ENCODE assay signal across 13 cellular contexts in genomic region chr14:91227183-91227628, GRCh38. TPM values are rescaled to one million over a fixed set of nuclear protein-coding genes. Genes with fewer than 3 reads are reported as not detected.
A peak's percentile ranks its signal among the peaks of the same experiment; 100 is the strongest.
DNase-seq lines count a peak whose midpoint lies in the region; ATAC-seq, FAIRE-seq and TF ChIP-seq lines count a peak whose summit lies in the region.
"Had no signal": no experiment of that assay in that cellular context is flagged by ENCODE, and none has a peak within 500 bp of the region (broad histone marks: within the 10 kb centered on the region; RNA-seq: fewer than 3 reads in every experiment).

No MANE protein-coding gene starts in this region.

- H3K27ac Mint-ChIP-seq in T-helper 2 cell treated with Interferon-gamma antibody and Interleukin-4, amounts not matched to agents 5 μg/mL and 100 μg/mL, for 36 hours: peak overlapping the region; percentile 99
- no peak overlapping the region for H3K27ac Mint-ChIP-seq in type B pancreatic cell

- CTCF ChIA-PET in GM12878 (lab: Yijun Ruan, JAX): interaction anchor here (0.6 to 4.7 kb wide), 10 partner anchors 15 to 217 kb away, joined by 3 to 59 read pairs (median 4); partner anchors contain the start of genes DGLUCY and GPR68

- H3K9me3 Mint-ChIP-seq in T-helper 2 cell treated with Interferon-gamma antibody and Interleukin-4, amounts not matched to agents 5 μg/mL and 100 μg/mL, for 36 hours: peaks cover 6% of the 10 kb centered on the region
- no peaks in the 10 kb centered on the region for H3K9me3 Mint-ChIP-seq in type B pancreatic cell

- peaks cover 70% of the 10 kb centered on the region for H3K36me3 Mint-ChIP-seq in T-helper 2 cell treated with Interferon-gamma antibody and Interleukin-4, amounts not matched to agents 5 μg/mL and 100 μg/mL, for 36 hours (ENCODE audit: low read depth)
- peaks cover 17% of the 10 kb centered on the region for H3K36me3 Mint-ChIP-seq in type B pancreatic cell

- FAIRE-seq in GM12878 (lab: Jason Lieb, UNC): no peak

- intact Hi-C loops in GM12878 (cut with micrococcal nuclease; ENCODE audit: unreplicated experiment): no loop called here
- intact Hi-C loops in esophagus muscularis mucosa (cut with DNase I): no loop called here

- no peaks in the 10 kb centered on the region; the same call in 1 of the 2 replicates for H3K79me2 ChIP-seq in GM12878 (ENCODE audit: control insufficient read depth, insufficient read depth, low read length)
- H3K79me2 ChIP-seq: parathyroid adenoma had no signal

- in situ Hi-C loops in GM12878 (cut with MboI): no loop called here

- POLR2A ChIA-PET in GM12878 (lab: Charles Lee): interaction anchor here (0.7 to 4.6 kb wide), 4 partner anchors 12 to 168 kb away, joined by 3 to 108 read pairs (median 22); partner anchors contain the start of gene GPR68

- peaks cover 89% of the 10 kb centered on the region for H3K4me1 Mint-ChIP-seq in T-helper 2 cell treated with Interferon-gamma antibody and Interleukin-4, amounts not matched to agents 5 μg/mL and 100 μg/mL, for 36 hours (ENCODE audit: low read depth)
- no peaks in the 10 kb centered on the region for H3K4me1 Mint-ChIP-seq in type B pancreatic cell (ENCODE audit: unreplicated experiment)

- peak; percentile 24 for DNase-seq in activated naive CD4-positive, alpha-beta T cell treated with Interleukin-2 at 50 U/mL for 16 hours
- no peak for DNase-seq in activated naive CD4-positive, alpha-beta T cell (lab: John Stamatoyannopoulos, UW)
- peak; percentile 75 for DNase-seq in T-helper 2 cell treated with Interferon-gamma antibody and Interleukin-4, amounts not matched to agents 5 μg/mL and 100 μg/mL, for 36 hours (ENCODE audit: low spot score)
- DNase-seq in GM12878 (ENCODE audit: low read depth, low spot score) (no peak), type B pancreatic cell (ENCODE audit: extremely low spot score, unreplicated experiment) (no peak), esophagus muscularis mucosa (ENCODE audit: extremely low spot score) (no peak)
- DNase-seq in stimulated activated naive CD8-positive, alpha-beta T cell treated with anti-CD3 and anti-CD28 coated beads, Interleukin-15, Interleukin-2, amounts not matched to agents 100 U/mL and 50 U/mL, for 24 hours: peak; percentile 46
- DNase-seq: DMS79 treated with DMSO at 0.1 percent for 48 hours, gastrocnemius medialis, NCI-H1417, NCI-H446 treated with DMSO at 0.1 percent for 48 hours had no signal

- peaks cover 10% of the 10 kb centered on the region for H3K9me3 ChIP-seq in GM12878 (replicated peaks; ENCODE audit: control insufficient read depth, insufficient read depth, low read length)
- peaks cover 0 to 12% (median 0%) of the 10 kb centered on the region in 4 donors for H3K9me3 ChIP-seq in esophagus muscularis mucosa
- H3K9me3 ChIP-seq: gastrocnemius medialis had no signal

- ATAC-seq in GM12878 (no peak), GM19035 (IDR thresholded peaks at IDR 0.05; ENCODE audit: unreplicated experiment) (no peak)
- ATAC-seq in stimulated activated naive CD8-positive, alpha-beta T cell treated with anti-CD3 and anti-CD28 coated beads, Interleukin-15, Interleukin-2, amounts not matched to agents 100 U/mL and 50 U/mL, for 24 hours: peak; percentile 1

- H3K4me3 Mint-ChIP-seq in T-helper 2 cell treated with Interferon-gamma antibody and Interleukin-4, amounts not matched to agents 5 μg/mL and 100 μg/mL, for 36 hours: peak overlapping the region; percentile 92
- H3K4me3 Mint-ChIP-seq in type B pancreatic cell: no peak overlapping the region

- peak overlapping the region; percentile 61 for H3K9ac ChIP-seq in GM12878 (ENCODE audit: control insufficient read depth, insufficient read depth, low read length)
- H3K9ac ChIP-seq: parathyroid adenoma had no signal

- peaks cover 0 to 6% of the 10 kb centered on the region in 2 experiments; a peak in 2 of 4 replicates for H3K36me3 ChIP-seq in GM12878 (ENCODE audit: control insufficient read depth in 2 of 2, insufficient read depth in 2 of 2, low read length in 1 of 2)
- peaks cover 4 to 82% (median 56%) of the 10 kb centered on the region in 4 donors for H3K36me3 ChIP-seq in esophagus muscularis mucosa

- TF ChIP-seq CTCF in GM12878 (IDR thresholded peaks at IDR 0.05 in 2 of 3, conservative IDR thresholded peaks at IDR 0.05 in 1 of 3; ENCODE audit: control insufficient read depth in 2 of 3, extremely low read depth in 1 of 3, insufficient read depth in 1 of 3, low read depth in 3 of 3, low read length in 3 of 3) (no peak), type B pancreatic cell (conservative IDR thresholded peaks at IDR 0.05) (no peak), esophagus muscularis mucosa (IDR thresholded peaks at IDR 0.05) (no peak)

- H4K20me1 ChIP-seq in GM12878 (ENCODE audit: control insufficient read depth, insufficient read depth): no peaks in the 10 kb centered on the region

- RAD21 ChIA-PET in GM12878 (lab: Charles Lee; ENCODE audit: unreplicated experiment): interaction anchor here (1.4 to 5.5 kb wide), 9 partner anchors 8 to 95 kb away, joined by 3 to 90 read pairs (median 4); partner anchors contain the start of gene GPR68

- no TSS peak for BruUV-seq in GM12878 (replicated peaks; lab: Mats Ljungman, UMichigan)

- peak overlapping the region; percentile 4; the same call in 1 of the 2 replicates for H3K4me3 ChIP-seq in GM12878
- no peak overlapping the region for H3K4me3 ChIP-seq in esophagus muscularis mucosa
- H3K4me3 ChIP-seq: gastrocnemius medialis had no signal

- no peak overlapping the region for H2AFZ ChIP-seq in GM12878 (ENCODE audit: control insufficient read depth, low read depth, low read length)
- H2AFZ ChIP-seq: parathyroid adenoma had no signal

- no peak for TF ChIP-seq RAD21 in GM12878 (IDR thresholded peaks at IDR 0.05; ENCODE audit: insufficient read depth, low read depth, low read length)

- TF ChIP-seq EP300 in GM12878 (IDR thresholded peaks at IDR 0.05; ENCODE audit: borderline replicate concordance in 1 of 2, control insufficient read depth in 1 of 2, low read depth in 2 of 2, low read length in 2 of 2): no peak
- TF ChIP-seq EP300 in esophagus muscularis mucosa (IDR thresholded peaks at IDR 0.05): no peak

- WGBS in GM12878 (ENCODE audit: insufficient coverage, insufficient replicate concordance, low lambda C conversion rate, missing lambda C conversion rate): 51% methylated on average over 7 of the region's 7 CpGs
- 80% methylated on average over 7 of the region's 7 CpGs for WGBS in esophagus muscularis mucosa

- TF ChIP-seq POLR2A in GM12878 (IDR thresholded peaks at IDR 0.05; ENCODE audit: low read depth, low read length) (no peak), esophagus muscularis mucosa (IDR thresholded peaks at IDR 0.05; ENCODE audit: low read depth) (no peak)

- H3K27ac ChIP-seq in GM12878 (ENCODE audit: control insufficient read depth, insufficient read depth) (peak overlapping the region; percentile 92), esophagus muscularis mucosa (replicated peaks in 1 of 4) (no peak overlapping the region)
- H3K27ac ChIP-seq: gastrocnemius medialis, parathyroid adenoma had no signal

- H3K27me3 ChIP-seq in GM12878 (replicated peaks in 1 of 2; ENCODE audit: control insufficient read depth in 2 of 2, insufficient read depth in 2 of 2, low read length in 1 of 2) (no peaks in the 10 kb centered on the region), esophagus muscularis mucosa (no peaks in the 10 kb centered on the region)
- H3K27me3 ChIP-seq: gastrocnemius medialis had no signal

- SMC1A ChIA-PET in GM12878 (lab: Charles Lee; ENCODE audit: uncharacterized antibody, unreplicated experiment): interaction anchor here (0.8 to 5.7 kb wide), 7 partner anchors 11 to 51 kb away, joined by 3 to 142 read pairs (median 5); partner anchors contain the start of gene GPR68

- peak overlapping the region; percentile 73; the same call in 1 of the 2 replicates for H3K4me2 ChIP-seq in GM12878 (ENCODE audit: control insufficient read depth, insufficient read depth)

- peaks cover 53% of the 10 kb centered on the region for H3K4me1 ChIP-seq in GM12878 (ENCODE audit: control insufficient read depth, insufficient read depth, low read length)
- peaks cover 0 to 4% (median 2%) of the 10 kb centered on the region in 4 donors for H3K4me1 ChIP-seq in esophagus muscularis mucosa
- H3K4me1 ChIP-seq: gastrocnemius medialis, parathyroid adenoma had no signal

- no peaks in the 10 kb centered on the region for H3K27me3 Mint-ChIP-seq in T-helper 2 cell treated with Interferon-gamma antibody and Interleukin-4, amounts not matched to agents 5 μg/mL and 100 μg/mL, for 36 hours (ENCODE audit: low read depth)
- H3K27me3 Mint-ChIP-seq in type B pancreatic cell: no peaks in the 10 kb centered on the region

TF ChIP-seq in GM12878, 131 proteins besides CTCF, POLR2A, EP300 and RAD21 (continues in another document):
- TF ChIP-seq HDGF (IDR thresholded peaks at IDR 0.05): peak; percentile 43; the same call in 1 of the 2 replicates

RNA-seq across cellular contexts. Expression of gene GPR68, which starts 17.3 kb away (rescaled TPM):
- 1.0 TPM in 2 replicates for total RNA-seq in GM12878 (2013; cell fraction: nucleolus; rRNA removed)
- 2.2 and 3.1 TPM in 2 replicates for total RNA-seq in GM12878 (2014; rRNA removed)
- 0.76 and 1.1 TPM in 2 replicates for total RNA-seq in GM12878 (2014; rRNA removed; fragmentation: Illumina TruSeq; extraction: Trizol)
- 2.1 and 2.4 TPM in 2 replicates for total RNA-seq in GM12878 (2021)
- polyA plus RNA-seq in GM12878 (2011; ENCODE audit: low read depth): 0.76 TPM
- polyA plus RNA-seq in GM12878 (2011; rRNA removed): 1.9 and 3.0 TPM in 2 replicates
- 8.1 and 9.1 TPM in 2 replicates for polyA plus RNA-seq in GM12878 (2011; cell fraction: cytosol; rRNA removed)
- polyA plus RNA-seq in GM12878 (2011; cell fraction: nucleus; rRNA removed): 7.7 and 8.0 TPM in 2 replicates
- polyA plus RNA-seq in GM12878 (2012): 1.1 and 1.3 TPM in 2 replicates
- 1.1 and 1.2 TPM in 2 replicates for polyA plus RNA-seq in GM12878 (2014; fragmentation: Illumina TruSeq; extraction: Trizol)
- under 1 TPM; 0.06 to 0.35 TPM for polyA plus RNA-seq in GM12878 (2014; fragmentation: Nextera tagmentation; extraction: Ambion mirVana)
- polyA plus RNA-seq in GM12878 (2014; rRNA removed): 2.7 and 3.4 TPM in 2 replicates
- polyA plus RNA-seq in GM12878 (2016; fragmentation: Nextera tagmentation; extraction: Ambion mirVana): 1 to 10 TPM; 1.8 TPM
- 2.8 and 6.9 TPM in 2 replicates for polyA minus RNA-seq in GM12878 (2011; rRNA and poly(A)+ RNA removed)
- polyA minus RNA-seq in GM12878 (2011; cell fraction: cytosol; rRNA and poly(A)+ RNA removed): 1.2 and 3.3 TPM in 2 replicates
- polyA minus RNA-seq in GM12878 (2011; cell fraction: nucleus; rRNA and poly(A)+ RNA removed): 1.6 and 1.7 TPM in 2 replicates
- 0.33 and 0.58 TPM in 2 replicates for total RNA-seq in type B pancreatic cell (ENCODE audit: low replicate concordance)
- total RNA-seq in esophagus muscularis mucosa: 1 to 10 TPM; 1.3 to 9.1 (median 5.4) TPM

Comparison
In these comparisons a context has a peak if more than half of its experiments do, and no peak if none do; other contexts are left out.
1. DNase-seq: peak in activated naive CD4-positive, alpha-beta T cell treated with Interleukin-2 at 50 U/mL for 16 hours (single experiment), T-helper 2 cell treated with Interferon-gamma antibody and Interleukin-4, amounts not matched to agents 5 μg/mL and 100 μg/mL, for 36 hours (single experiment) and stimulated activated naive CD8-positive, alpha-beta T cell treated with anti-CD3 and anti-CD28 coated beads, Interleukin-15, Interleukin-2, amounts not matched to agents 100 U/mL and 50 U/mL, for 24 hours (single experiment); none in activated naive CD4-positive, alpha-beta T cell (0 of 4), GM12878 (single experiment), type B pancreatic cell (single experiment) and esophagus muscularis mucosa (single experiment).